Comparison of ENCODE assay signal across 15 cellular contexts in the genomic region with DNA sequence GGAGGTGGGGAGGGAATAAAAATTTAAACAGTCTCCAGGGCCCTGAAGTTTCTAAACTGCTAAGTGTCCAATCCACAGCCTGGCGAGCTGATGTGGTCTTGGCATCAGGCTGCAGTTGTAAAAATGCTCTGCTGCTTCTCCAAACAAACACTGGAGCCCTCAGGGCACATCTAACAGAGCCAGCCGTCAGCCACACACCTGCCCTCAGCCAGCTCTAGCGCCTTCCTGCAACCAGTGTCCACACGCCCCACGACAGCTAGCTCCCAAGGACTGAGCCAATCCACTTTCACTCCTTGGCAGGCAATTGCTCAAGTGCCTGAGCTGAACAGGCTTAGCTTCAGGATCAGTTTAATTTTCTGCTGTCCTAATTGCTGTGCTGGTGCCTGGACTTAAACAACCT.
DNase-seq lines count a peak whose midpoint lies in the region; ATAC-seq lines count a peak whose summit lies in the region.
"Had no signal": no experiment of that assay in that cellular context is flagged by ENCODE, and none has a peak within 500 bp of the region (broad histone marks: within the 10 kb centered on the region; RNA-seq: fewer than 3 reads in every experiment).

No MANE protein-coding gene starts in this region.

- no peak overlapping the region for H3K4me3 Mint-ChIP-seq in activated CD4-positive, alpha-beta T cell treated with anti-CD3 and anti-CD28 coated beads, Interleukin-2, amount 10 ng/mL, durations not matched to agents 7 days and 5 days
- H3K4me3 Mint-ChIP-seq: activated B cell treated with CpG ODN at 0.5 μM for 24 hours; activated naive CD8-positive, alpha-beta T cell treated with anti-CD3 and anti-CD28 coated beads for 36 hours; CD4-positive, alpha-beta T cell; mesothelial cell of epicardium had no signal

- no peaks in the 10 kb centered on the region for H3K4me1 Mint-ChIP-seq in activated CD4-positive, alpha-beta T cell treated with anti-CD3 and anti-CD28 coated beads, Interleukin-2, amount 10 ng/mL, durations not matched to agents 7 days and 5 days
- H3K4me1 Mint-ChIP-seq: activated B cell treated with CpG ODN at 0.5 μM for 24 hours; activated naive CD8-positive, alpha-beta T cell treated with anti-CD3 and anti-CD28 coated beads for 36 hours had no signal

- H3K27me3 Mint-ChIP-seq in activated CD4-positive, alpha-beta T cell treated with anti-CD3 and anti-CD28 coated beads, Interleukin-2, amount 10 ng/mL, durations not matched to agents 7 days and 5 days, result no peaks in the 10 kb centered on the region
- H3K27me3 Mint-ChIP-seq: activated B cell treated with CpG ODN at 0.5 μM for 24 hours; activated naive CD8-positive, alpha-beta T cell treated with anti-CD3 and anti-CD28 coated beads for 36 hours; CD4-positive, alpha-beta T cell had no signal

- H3K27ac Mint-ChIP-seq in activated CD4-positive, alpha-beta T cell treated with anti-CD3 and anti-CD28 coated beads, Interleukin-2, amount 10 ng/mL, durations not matched to agents 7 days and 5 days, result no peak overlapping the region
- H3K27ac Mint-ChIP-seq: activated B cell treated with CpG ODN at 0.5 μM for 24 hours; activated naive CD8-positive, alpha-beta T cell treated with anti-CD3 and anti-CD28 coated beads for 36 hours; CD4-positive, alpha-beta T cell; mesothelial cell of epicardium had no signal

- no peak for ATAC-seq in HG03039 (IDR thresholded peaks at IDR 0.05; ENCODE audit: unreplicated experiment)
- ATAC-seq: pancreas had no signal

- CTCF ChIA-PET in activated CD4-positive, alpha-beta T cell treated with anti-CD3 and anti-CD28 coated beads, Interleukin-2, amount 10 ng/mL, durations not matched to agents 7 days and 5 days (lab: Charles Lee), result no interaction called here

- H3K36me3 Mint-ChIP-seq in activated CD4-positive, alpha-beta T cell treated with anti-CD3 and anti-CD28 coated beads, Interleukin-2, amount 10 ng/mL, durations not matched to agents 7 days and 5 days (ENCODE audit: low read depth), result no peaks in the 10 kb centered on the region
- H3K36me3 Mint-ChIP-seq: activated naive CD8-positive, alpha-beta T cell treated with anti-CD3 and anti-CD28 coated beads for 36 hours had no signal

- DNase-seq in NCI-H1105 treated with DMSO at 0.1 percent for 48 hours (lab: John Stamatoyannopoulos, UW) (peak; percentile 69), NCI-H526 treated with DMSO at 0.1 percent for 48 hours (lab: John Stamatoyannopoulos, UW) (peak; percentile 59), fibroblast of gingiva (ENCODE audit: low read depth) (peak; percentile 16), renal cortical epithelial cell (ENCODE audit: low read depth) (peak; percentile 83), GDM1 (lab: John Stamatoyannopoulos, UW) (no peak), iPS-NIHi11 (ENCODE audit: low spot score) (no peak)
- no peak for DNase-seq in activated CD4-positive, alpha-beta T cell treated with anti-CD3 and anti-CD28 coated beads, Interleukin-2, amount 10 ng/mL, durations not matched to agents 7 days and 5 days
- DNase-seq: activated B cell treated with CpG ODN at 0.5 μM for 24 hours; activated CD8-positive, alpha-beta memory T cell treated with anti-CD3 and anti-CD28 coated beads, Interleukin-2, amount 50 U/mL, for 48 hours; activated naive CD8-positive, alpha-beta T cell treated with anti-CD3 and anti-CD28 coated beads for 36 hours; CD4-positive, alpha-beta T cell; NCI-H524 treated with DMSO at 0.1 percent for 48 hours; pancreas had no signal

- POLR2A ChIA-PET in activated CD4-positive, alpha-beta T cell treated with anti-CD3 and anti-CD28 coated beads, Interleukin-2, amount 10 ng/mL, durations not matched to agents 7 days and 5 days (lab: Charles Lee), result no interaction called here

- H3K9me3 Mint-ChIP-seq in activated CD4-positive, alpha-beta T cell treated with anti-CD3 and anti-CD28 coated beads, Interleukin-2, amount 10 ng/mL, durations not matched to agents 7 days and 5 days, result no peaks in the 10 kb centered on the region
- H3K9me3 Mint-ChIP-seq: CD4-positive, alpha-beta T cell had no signal

Comparison
In these comparisons a context has a peak if more than half of its experiments do, and no peak if none do; other contexts are left out.
1. DNase-seq: peak in NCI-H1105 treated with DMSO at 0.1 percent for 48 hours (single experiment), NCI-H526 treated with DMSO at 0.1 percent for 48 hours (single experiment), fibroblast of gingiva (single experiment) and renal cortical epithelial cell (single experiment); none in GDM1 (single experiment), iPS-NIHi11 (single experiment) and activated CD4-positive, alpha-beta T cell treated with anti-CD3 and anti-CD28 coated beads, Interleukin-2, amount 10 ng/mL, durations not matched to agents 7 days and 5 days (single experiment).